1 cellular context compared by ENCODE assay signal in genomic region chr4:138560448-138560847, GRCh38.
TF ChIP-seq lines count a peak whose summit lies in the region.

No MANE protein-coding gene starts in this region.

TF ChIP-seq in H1, 55 proteins besides CTCF, POLR2A, EP300 and RAD21:
- TF ChIP-seq CHD1 (IDR thresholded peaks at IDR 0.05; ENCODE audit: low read depth, low read length) (no peak), MAX (IDR thresholded peaks at IDR 0.05) (0 out of 2 replicates have a peak, but pooled peaks have one; percentile 46), NRF1 (IDR thresholded peaks at IDR 0.05; ENCODE audit: low read depth, low read length) (0 out of 2 replicates have a peak, but pooled peaks have one; percentile 11), CHD2 (IDR thresholded peaks at IDR 0.05; ENCODE audit: low read length) (no peak), CBX5 (IDR thresholded peaks at IDR 0.05; ENCODE audit: low read depth, low read length) (no peak), EZH2 (IDR thresholded peaks at IDR 0.05; ENCODE audit: low read depth, low read length, severe bottlenecking) (no peak)
- TF ChIP-seq, protein P1, sequence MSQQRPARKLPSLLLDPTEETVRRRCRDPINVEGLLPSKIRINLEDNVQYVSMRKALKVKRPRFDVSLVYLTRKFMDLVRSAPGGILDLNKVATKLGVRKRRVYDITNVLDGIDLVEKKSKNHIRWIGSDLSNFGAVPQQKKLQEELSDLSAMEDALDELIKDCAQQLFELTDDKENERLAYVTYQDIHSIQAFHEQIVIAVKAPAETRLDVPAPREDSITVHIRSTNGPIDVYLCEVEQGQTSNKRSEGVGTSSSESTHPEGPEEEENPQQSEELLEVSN (IDR thresholded peaks at IDR 0.05) = 0 out of 2 replicates have a peak, but pooled peaks have one; percentile 14
